ENCODE assay signal across 8 cellular contexts in genomic region chr4:173169428-173170209, GRCh38. TPM values are rescaled to one million over a fixed set of nuclear protein-coding genes. Genes with fewer than 3 reads are reported as not detected.
DNase-seq lines count a peak whose midpoint lies in the region; ATAC-seq and TF ChIP-seq lines count a peak whose summit lies in the region.

No MANE protein-coding gene starts in this region.

- TF ChIP-seq CTCF in OCI-LY7 (conservative IDR thresholded peaks at IDR 0.05; ENCODE audit: low read length) (no peak), esophagus muscularis mucosa (IDR thresholded peaks at IDR 0.05) (no peak)

- H3K4me3 ChIP-seq in BLaER1 treated with 17β-estradiol and CSF1 and Interleukin-3, amounts not matched to agents 10 nM and 100 nM, result peak overlapping the region; percentile 78 to 97 (median 94)
- H3K4me3 ChIP-seq in OCI-LY7 (ENCODE audit: low read depth, low read length, poor library complexity, severe bottlenecking) (peak overlapping the region; percentile 79), esophagus muscularis mucosa (peak overlapping the region; percentile 88 to 99 (median 92))

- CTCF ChIA-PET in OCI-LY7 (lab: Charles Lee; ENCODE audit: unreplicated experiment), result no interaction called here

- peaks cover 50 to 63% (median 57%) of the 10 kb centered on the region in 10 experiments for H3K4me1 ChIP-seq in BLaER1 treated with 17β-estradiol and CSF1 and Interleukin-3, amounts not matched to agents 10 nM and 100 nM
- H3K4me1 ChIP-seq in OCI-LY7 (ENCODE audit: insufficient read depth, low read length, poor library complexity, severe bottlenecking) (peaks cover 38% of the 10 kb centered on the region), esophagus muscularis mucosa (peaks cover 7 to 29% (median 23%) of the 10 kb centered on the region in 4 donors)

- under 1% methylated on average over 25 of the region's 93 CpGs for WGBS in esophagus muscularis mucosa

- H3K4me2 ChIP-seq in BLaER1 treated with 17β-estradiol and CSF1 and Interleukin-3, amounts not matched to agents 10 nM and 100 nM, result peak overlapping the region; percentile 83 to 91 (median 89)
- peak overlapping the region; percentile 97 for H3K4me2 ChIP-seq in OCI-LY7 (ENCODE audit: low read length)

- peak overlapping the region; percentile 29; the same call in 1 of the 2 replicates for H2AFZ ChIP-seq in OCI-LY7 (ENCODE audit: low read length)

- no peaks in the 10 kb centered on the region for H3K9me2 ChIP-seq in OCI-LY7 (ENCODE audit: insufficient read depth, low read length)

- H4K20me1 ChIP-seq in BLaER1 treated with 17β-estradiol and CSF1 and Interleukin-3, amounts not matched to agents 10 nM and 100 nM, result peaks cover 5 to 47% (median 29%) of the 10 kb centered on the region in 11 experiments; a peak in 13 of 22 replicates
- peaks cover 18% of the 10 kb centered on the region; the same call in 1 of the 2 replicates for H4K20me1 ChIP-seq in OCI-LY7 (ENCODE audit: insufficient read depth, low read length)

- no peak for TF ChIP-seq POLR2A in esophagus muscularis mucosa (IDR thresholded peaks at IDR 0.05; ENCODE audit: low read depth)

- H3K79me2 ChIP-seq in OCI-LY7 (ENCODE audit: insufficient read depth, low read depth, low read length), result peaks cover 51% of the 10 kb centered on the region

- no TSS peak for BruUV-seq in OCI-LY7 (replicated peaks; lab: Mats Ljungman, UMichigan)

- H3K9ac ChIP-seq in BLaER1 treated with 17β-estradiol and CSF1 and Interleukin-3, amounts not matched to agents 10 nM and 100 nM, result peak overlapping the region; percentile 88 to 100 (median 98)

- peak overlapping the region; percentile 83 to 100 (median 99) for H3K27ac ChIP-seq in BLaER1 treated with 17β-estradiol and CSF1 and Interleukin-3, amounts not matched to agents 10 nM and 100 nM
- peak overlapping the region; percentile 84 for H3K27ac ChIP-seq in OCI-LY7 (ENCODE audit: low read depth, low read length, poor library complexity, severe bottlenecking)
- peak overlapping the region; percentile 91 to 95 (median 93) for H3K27ac ChIP-seq in esophagus muscularis mucosa (replicated peaks in 1 of 4)

- ATAC-seq in GM19043 (IDR thresholded peaks at IDR 0.05; ENCODE audit: low read depth, unreplicated experiment) (peak; percentile 55), HG03196 (IDR thresholded peaks at IDR 0.05; ENCODE audit: unreplicated experiment) (peak; percentile 61)

- DNase-seq in OCI-LY7 (ENCODE audit: low spot score), result peak; percentile 87
- DNase-seq in activated T-cell treated with anti-CD3 and anti-CD28 coated beads, Interleukin-2, amount 50 U/mL, for 1 hour, result peak; percentile 72
- DNase-seq in esophagus muscularis mucosa (ENCODE audit: extremely low spot score), result peak; percentile 91
- DNase-seq in myocyte (ENCODE audit: low read depth), result peak; percentile 81
- peak; percentile 46 to 77 (median 60) for DNase-seq in stimulated activated naive CD4-positive, alpha-beta T cell (lab: John Stamatoyannopoulos, UW)

- intact Hi-C loops in OCI-LY7 (cut with micrococcal nuclease; ENCODE audit: unreplicated experiment), result loop anchor here (2.0 to 5.0 kb wide), 3 partner anchors 87 to 199 kb away; no protein-coding TSS in a partner anchor
- intact Hi-C loops in esophagus muscularis mucosa (cut with DNase I), result loop anchor here (10.0 kb wide), 1 partner anchor 145 kb away; no protein-coding TSS in a partner anchor

- H3K36me3 ChIP-seq in BLaER1 treated with 17β-estradiol and CSF1 and Interleukin-3, amounts not matched to agents 10 nM and 100 nM, result peaks cover 6 to 35% (median 12%) of the 10 kb centered on the region in 11 experiments; a peak in 21 of 22 replicates
- peaks cover 22% of the 10 kb centered on the region for H3K36me3 ChIP-seq in OCI-LY7 (ENCODE audit: insufficient read depth, low read length)
- peaks cover 0 to 1% (median 0%) of the 10 kb centered on the region in 4 donors for H3K36me3 ChIP-seq in esophagus muscularis mucosa

- no peaks in the 10 kb centered on the region for H3K27me3 ChIP-seq in BLaER1 treated with 17β-estradiol and CSF1 and Interleukin-3, amounts not matched to agents 10 nM and 100 nM
- H3K27me3 ChIP-seq in esophagus muscularis mucosa, result no peaks in the 10 kb centered on the region

- TF ChIP-seq EP300 in esophagus muscularis mucosa (IDR thresholded peaks at IDR 0.05), result no peak

- H3K9me3 ChIP-seq in BLaER1 treated with 17β-estradiol and CSF1 and Interleukin-3, amounts not matched to agents 10 nM and 100 nM (replicated peaks in 1 of 11), result no peaks in the 10 kb centered on the region; a peak in 4 of 22 replicates
- no peaks in the 10 kb centered on the region for H3K9me3 ChIP-seq in OCI-LY7 (ENCODE audit: low read length)
- no peaks in the 10 kb centered on the region for H3K9me3 ChIP-seq in esophagus muscularis mucosa

- POLR2A ChIA-PET in OCI-LY7 (lab: Charles Lee), result interaction anchor here (1.1 to 1.7 kb wide), 6 partner anchors 9 to 198 kb away, joined by 3 to 8 read pairs (median 6); no protein-coding TSS in a partner anchor

RNA-seq across cellular contexts. Expression of gene GALNT7, which starts 1.0 kb away (rescaled TPM):
- 20.3 and 24.8 TPM in 2 replicates for total RNA-seq in OCI-LY7 (2014; rRNA removed; shearing (Covaris generic))
- total RNA-seq in OCI-LY7 (2022), result 33.4 and 34.4 TPM in 2 replicates
- total RNA-seq in esophagus muscularis mucosa, result 10 to 100 TPM in 3 of 4 donors, 1 to 10 TPM in 1; 9.6 to 20.2 (median 12.9) TPM
- 71.6 and 84.1 TPM in 2 replicates for total RNA-seq in myocyte
- polyA plus RNA-seq in myocyte (2012), result 21.4 TPM

Comparison
In these comparisons a context has a peak if more than half of its experiments do, and no peak if none do; other contexts are left out.
1. Peak in every context shown above with its lines: DNase-seq, ATAC-seq, H3K4me3 ChIP-seq and H3K27ac ChIP-seq.